15 cellular contexts compared by ENCODE assay signal in the genomic region with DNA sequence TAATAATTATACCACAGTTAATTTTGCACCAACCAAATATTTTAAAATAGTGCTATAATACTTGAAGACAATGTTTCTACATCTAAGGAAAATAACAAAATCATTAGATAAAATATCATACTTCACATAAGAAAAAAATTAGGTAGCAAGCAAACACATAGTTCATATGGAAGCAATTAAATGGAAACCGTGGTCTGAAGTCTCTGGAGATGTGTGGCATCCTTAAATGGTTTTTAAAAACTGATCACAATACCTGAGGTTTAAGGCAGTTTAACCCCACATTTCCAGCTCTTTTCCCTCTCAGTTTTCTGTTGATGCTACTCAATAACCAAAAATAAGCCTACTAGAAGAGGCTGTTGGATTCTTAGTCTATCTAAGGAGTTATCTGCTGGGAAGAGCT.
DNase-seq lines count a peak whose midpoint lies in the region; ATAC-seq and TF ChIP-seq lines count a peak whose summit lies in the region.
"Had no signal": no experiment of that assay in that cellular context is flagged by ENCODE, and none has a peak within 500 bp of the region (broad histone marks: within the 10 kb centered on the region; RNA-seq: fewer than 3 reads in every experiment).

No MANE protein-coding gene starts in this region.

- no peaks in the 10 kb centered on the region for H3K9me3 ChIP-seq in SK-N-MC (ENCODE audit: low read depth, low read length)
- H3K9me3 ChIP-seq: BE2C, Caco-2, HAP-1 had no signal

- no peak overlapping the region for H3K4me3 Mint-ChIP-seq in activated CD4-positive, alpha-beta T cell treated with anti-CD3 and anti-CD28 coated beads, Interleukin-2, amount 10 ng/mL, durations not matched to agents 24 days and 14 days
- H3K4me3 Mint-ChIP-seq: CD4-positive, alpha-beta T cell had no signal

- no peak overlapping the region for H3K27ac Mint-ChIP-seq in activated CD4-positive, alpha-beta T cell treated with anti-CD3 and anti-CD28 coated beads, Interleukin-2, amount 10 ng/mL, durations not matched to agents 24 days and 14 days

- H3K4me1 Mint-ChIP-seq in activated CD4-positive, alpha-beta T cell treated with anti-CD3 and anti-CD28 coated beads, Interleukin-2, amount 10 ng/mL, durations not matched to agents 24 days and 14 days = peaks cover 52% of the 10 kb centered on the region

- H3K4me3 ChIP-seq in SK-N-MC (peak overlapping the region; percentile 6; the same call in 1 of the 2 replicates), fibroblast of mammary gland (ENCODE audit: control insufficient read depth, low read depth, low read length) (no peak overlapping the region)
- H3K4me3 ChIP-seq: HAP-1 had no signal

- peaks cover 28% of the 10 kb centered on the region for H3K36me3 ChIP-seq in SK-N-MC (ENCODE audit: insufficient read depth, low read length)

- peak; percentile 40 for DNase-seq in activated CD4-positive, alpha-beta T cell treated with anti-CD3 and anti-CD28 coated beads, Interleukin-2, amount 10 ng/mL, durations not matched to agents 24 days and 14 days
- DNase-seq in activated CD4-positive, alpha-beta T cell treated with anti-CD3 and anti-CD28 coated beads for 4 hours = no peak
- DNase-seq in SK-N-MC (ENCODE audit: low read depth, low spot score) = peak; percentile 22
- DNase-seq in fibroblast of mammary gland (ENCODE audit: low read depth) = peak; percentile 16
- no peak for DNase-seq in AML-193 (lab: John Stamatoyannopoulos, UW)
- DNase-seq: 8988T; BE2C; Caco-2; CD4-positive, alpha-beta T cell; GDM1 had no signal

- peaks cover 39% of the 10 kb centered on the region for H3K36me3 Mint-ChIP-seq in activated CD4-positive, alpha-beta T cell treated with anti-CD3 and anti-CD28 coated beads, Interleukin-2, amount 10 ng/mL, durations not matched to agents 24 days and 14 days (ENCODE audit: low read depth)

- no peak overlapping the region for H3K9ac ChIP-seq in SK-N-MC (ENCODE audit: insufficient read length)

- H3K27ac ChIP-seq in SK-N-MC = 0 out of 2 replicates have a peak overlapping the region, but pooled peaks have one; percentile 22
- H3K27ac ChIP-seq: C4-2B, HL-60 had no signal

- intact Hi-C loops in activated CD4-positive, alpha-beta T cell treated with anti-CD3 and anti-CD28 coated beads, Interleukin-2, amount 10 ng/mL, durations not matched to agents 24 days and 14 days (cut with micrococcal nuclease) = no loop called here

- ATAC-seq in HG03565 (IDR thresholded peaks at IDR 0.05; ENCODE audit: unreplicated experiment) (no peak), HG03095 (IDR thresholded peaks at IDR 0.05; ENCODE audit: unreplicated experiment) (no peak)

- no peaks in the 10 kb centered on the region for H3K27me3 Mint-ChIP-seq in activated CD4-positive, alpha-beta T cell treated with anti-CD3 and anti-CD28 coated beads, Interleukin-2, amount 10 ng/mL, durations not matched to agents 24 days and 14 days
- H3K27me3 Mint-ChIP-seq: CD4-positive, alpha-beta T cell had no signal

- H3K9me3 Mint-ChIP-seq in activated CD4-positive, alpha-beta T cell treated with anti-CD3 and anti-CD28 coated beads, Interleukin-2, amount 10 ng/mL, durations not matched to agents 24 days and 14 days = no peaks in the 10 kb centered on the region
- H3K9me3 Mint-ChIP-seq: CD4-positive, alpha-beta T cell had no signal

- TF ChIP-seq CTCF in fibroblast of mammary gland (conservative IDR thresholded peaks at IDR 0.05; ENCODE audit: control insufficient read depth, insufficient read depth, low read depth, low read length) = no peak

Comparison
In these comparisons a context has a peak if more than half of its experiments do, and no peak if none do; other contexts are left out.
1. DNase-seq: peak in activated CD4-positive, alpha-beta T cell treated with anti-CD3 and anti-CD28 coated beads, Interleukin-2, amount 10 ng/mL, durations not matched to agents 24 days and 14 days (single experiment), SK-N-MC (single experiment) and fibroblast of mammary gland (single experiment); none in activated CD4-positive, alpha-beta T cell treated with anti-CD3 and anti-CD28 coated beads for 4 hours (0 of 2) and AML-193 (0 of 2).